38 cellular contexts compared by ENCODE assay signal in the genomic region with DNA sequence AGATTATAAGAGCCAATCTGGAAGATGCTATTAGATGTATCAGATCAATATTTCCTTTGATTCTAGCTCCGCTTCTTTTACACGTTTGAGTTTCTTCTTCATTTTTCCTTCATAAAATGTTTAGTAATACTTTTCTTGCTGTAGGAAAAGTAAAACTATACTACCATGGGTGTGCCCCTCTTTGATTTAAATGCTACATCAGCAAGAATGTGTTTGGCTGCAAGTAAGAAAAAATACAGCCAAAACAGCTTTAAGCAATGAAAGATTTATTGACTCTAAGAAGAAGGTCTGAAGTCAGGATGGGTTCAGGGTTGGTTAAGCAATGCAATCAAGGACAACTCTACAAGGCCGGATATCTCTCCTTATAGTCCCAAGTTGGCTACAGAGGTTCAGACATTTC.
"Had no signal": no experiment of that assay in that cellular context is flagged by ENCODE, and none has a peak within 500 bp of the region (broad histone marks: within the 10 kb centered on the region; RNA-seq: fewer than 3 reads in every experiment).

No MANE protein-coding gene starts in this region.

- H3K4me3 Mint-ChIP-seq: activated B cell treated with CpG ODN at 0.5 μM for 24 hours; activated CD4-positive, alpha-beta memory T cell treated with anti-CD3 and anti-CD28 coated beads for 36 hours; activated CD4-positive, alpha-beta T cell treated with anti-CD3 and anti-CD28 coated beads, Interleukin-2, amount 10 ng/mL, durations not matched to agents 24 days and 14 days; activated CD8-positive, alpha-beta T cell treated with anti-CD3 and anti-CD28 coated beads for 36 hours; activated naive CD4-positive, alpha-beta T cell treated with anti-CD3 and anti-CD28 coated beads, Interleukin-2, amount 10 ng/mL, durations not matched to agents 7 days and 5 days; activated naive CD4-positive, alpha-beta T cell treated with anti-CD3 and anti-CD28 coated beads, Interleukin-2, amount 50 U/mL, for 24 hours; activated naive CD8-positive, alpha-beta T cell; activated naive CD8-positive, alpha-beta T cell treated with anti-CD3 and anti-CD28 coated beads, Interleukin-2, amount 10 ng/mL, durations not matched to agents 7 days and 5 days; activated naive CD8-positive, alpha-beta T cell treated with anti-CD3 and anti-CD28 coated beads, Interleukin-2, amount 50 U/mL, for 24 hours; activated T-cell treated with anti-CD3 and anti-CD28 coated beads, Interleukin-2, amount 50 U/mL, for 4 hours; activated T-cell treated with anti-CD3 and anti-CD28 coated beads, Interleukin-2, amount 50 U/mL, for 72 hours; activated T-helper 1 cell treated with anti-CD3 and anti-CD28 coated beads, Interleukin-12 subunit alpha, Interleukin-12 subunit beta, Interleukin-2, Interleukin-4 antibody, amounts not matched to agents 30 ng/mL and 10 ng/mL and 1 ng/mL, durations not matched to agents 14 hours and 24 hours and 36 hours; activated T-helper 17 cell treated with anti-CD3 and anti-CD28 coated beads, Interleukin-2, amount 50 U/mL, for 72 hours; brain; central memory CD8-positive, alpha-beta T cell; T-helper 1 cell treated with Interleukin-12 subunit alpha and Interleukin-12 subunit beta and Interleukin-4 antibody, amounts not matched to agents 30 μg/mL and 1 μg/mL, for 36 hours; T-helper 2 cell treated with Interferon-gamma antibody and Interleukin-4, amounts not matched to agents 5 μg/mL and 100 μg/mL, for 36 hours had no signal

- H3K4me3 ChIP-seq: ascending aorta, cardiac muscle cell had no signal

- H3K36me3 ChIP-seq: ascending aorta, cardiac muscle cell had no signal

- H3K27ac Mint-ChIP-seq: activated B cell treated with CpG ODN at 0.5 μM for 24 hours; activated CD4-positive, alpha-beta memory T cell treated with anti-CD3 and anti-CD28 coated beads for 36 hours; activated CD4-positive, alpha-beta T cell treated with anti-CD3 and anti-CD28 coated beads, Interleukin-2, amount 10 ng/mL, durations not matched to agents 24 days and 14 days; activated CD8-positive, alpha-beta T cell treated with anti-CD3 and anti-CD28 coated beads for 36 hours; activated naive CD4-positive, alpha-beta T cell treated with anti-CD3 and anti-CD28 coated beads, Interleukin-2, amount 10 ng/mL, durations not matched to agents 7 days and 5 days; activated naive CD4-positive, alpha-beta T cell treated with anti-CD3 and anti-CD28 coated beads, Interleukin-2, amount 50 U/mL, for 24 hours; activated naive CD8-positive, alpha-beta T cell; activated naive CD8-positive, alpha-beta T cell treated with anti-CD3 and anti-CD28 coated beads, Interleukin-2, amount 10 ng/mL, durations not matched to agents 7 days and 5 days; activated naive CD8-positive, alpha-beta T cell treated with anti-CD3 and anti-CD28 coated beads, Interleukin-2, amount 50 U/mL, for 24 hours; activated T-cell treated with anti-CD3 and anti-CD28 coated beads, Interleukin-2, amount 50 U/mL, for 72 hours; activated T-helper 1 cell treated with anti-CD3 and anti-CD28 coated beads, Interleukin-12 subunit alpha, Interleukin-12 subunit beta, Interleukin-2, Interleukin-4 antibody, amounts not matched to agents 30 ng/mL and 10 ng/mL and 1 ng/mL, durations not matched to agents 14 hours and 24 hours and 36 hours; activated T-helper 17 cell treated with anti-CD3 and anti-CD28 coated beads, Interleukin-2, amount 50 U/mL, for 72 hours; brain; T-helper 1 cell treated with Interleukin-12 subunit alpha and Interleukin-12 subunit beta and Interleukin-4 antibody, amounts not matched to agents 30 μg/mL and 1 μg/mL, for 36 hours; T-helper 2 cell treated with Interferon-gamma antibody and Interleukin-4, amounts not matched to agents 5 μg/mL and 100 μg/mL, for 36 hours had no signal

- H3K27me3 Mint-ChIP-seq: activated CD4-positive, alpha-beta T cell treated with anti-CD3 and anti-CD28 coated beads, Interleukin-2, amount 10 ng/mL, durations not matched to agents 24 days and 14 days; activated naive CD4-positive, alpha-beta T cell treated with anti-CD3 and anti-CD28 coated beads, Interleukin-2, amount 10 ng/mL, durations not matched to agents 7 days and 5 days; activated naive CD8-positive, alpha-beta T cell treated with anti-CD3 and anti-CD28 coated beads, Interleukin-2, amount 10 ng/mL, durations not matched to agents 7 days and 5 days; brain had no signal

- H3K9me3 Mint-ChIP-seq: activated CD4-positive, alpha-beta memory T cell treated with anti-CD3 and anti-CD28 coated beads for 36 hours; activated CD4-positive, alpha-beta T cell treated with anti-CD3 and anti-CD28 coated beads, Interleukin-2, amount 10 ng/mL, durations not matched to agents 24 days and 14 days; activated CD8-positive, alpha-beta T cell treated with anti-CD3 and anti-CD28 coated beads for 36 hours; activated naive CD4-positive, alpha-beta T cell treated with anti-CD3 and anti-CD28 coated beads, Interleukin-2, amount 10 ng/mL, durations not matched to agents 7 days and 5 days; activated naive CD4-positive, alpha-beta T cell treated with anti-CD3 and anti-CD28 coated beads, Interleukin-2, amount 50 U/mL, for 24 hours; activated naive CD8-positive, alpha-beta T cell treated with anti-CD3 and anti-CD28 coated beads, Interleukin-2, amount 10 ng/mL, durations not matched to agents 7 days and 5 days; activated naive CD8-positive, alpha-beta T cell treated with anti-CD3 and anti-CD28 coated beads, Interleukin-2, amount 50 U/mL, for 24 hours; activated T-cell treated with anti-CD3 and anti-CD28 coated beads, Interleukin-2, amount 50 U/mL, for 4 hours; activated T-helper 1 cell treated with anti-CD3 and anti-CD28 coated beads, Interleukin-12 subunit alpha, Interleukin-12 subunit beta, Interleukin-2, Interleukin-4 antibody, amounts not matched to agents 30 ng/mL and 10 ng/mL and 1 ng/mL, durations not matched to agents 14 hours and 24 hours and 36 hours; activated T-helper 17 cell treated with anti-CD3 and anti-CD28 coated beads, Interleukin-2, amount 50 U/mL, for 72 hours; central memory CD8-positive, alpha-beta T cell; T-helper 1 cell treated with Interleukin-12 subunit alpha and Interleukin-12 subunit beta and Interleukin-4 antibody, amounts not matched to agents 30 μg/mL and 1 μg/mL, for 36 hours; T-helper 2 cell treated with Interferon-gamma antibody and Interleukin-4, amounts not matched to agents 5 μg/mL and 100 μg/mL, for 36 hours had no signal

- H3K9me3 ChIP-seq: ascending aorta had no signal

- H3K36me3 Mint-ChIP-seq: activated CD4-positive, alpha-beta memory T cell treated with anti-CD3 and anti-CD28 coated beads for 36 hours; activated naive CD4-positive, alpha-beta T cell treated with anti-CD3 and anti-CD28 coated beads, Interleukin-2, amount 10 ng/mL, durations not matched to agents 7 days and 5 days; activated naive CD4-positive, alpha-beta T cell treated with anti-CD3 and anti-CD28 coated beads, Interleukin-2, amount 50 U/mL, for 24 hours; activated naive CD8-positive, alpha-beta T cell; activated naive CD8-positive, alpha-beta T cell treated with anti-CD3 and anti-CD28 coated beads, Interleukin-2, amount 10 ng/mL, durations not matched to agents 7 days and 5 days; brain had no signal

- H3K4me1 Mint-ChIP-seq: activated B cell treated with CpG ODN at 0.5 μM for 24 hours; activated CD4-positive, alpha-beta T cell treated with anti-CD3 and anti-CD28 coated beads, Interleukin-2, amount 10 ng/mL, durations not matched to agents 24 days and 14 days; activated naive CD4-positive, alpha-beta T cell treated with anti-CD3 and anti-CD28 coated beads, Interleukin-2, amount 10 ng/mL, durations not matched to agents 7 days and 5 days; activated naive CD4-positive, alpha-beta T cell treated with anti-CD3 and anti-CD28 coated beads, Interleukin-2, amount 50 U/mL, for 24 hours; activated naive CD8-positive, alpha-beta T cell treated with anti-CD3 and anti-CD28 coated beads, Interleukin-2, amount 10 ng/mL, durations not matched to agents 7 days and 5 days; activated naive CD8-positive, alpha-beta T cell treated with anti-CD3 and anti-CD28 coated beads, Interleukin-2, amount 50 U/mL, for 24 hours; activated T-helper 17 cell treated with anti-CD3 and anti-CD28 coated beads, Interleukin-2, amount 50 U/mL, for 72 hours; brain; central memory CD8-positive, alpha-beta T cell had no signal

- FAIRE-seq: bronchial epithelial cell, TTC549 had no signal

- H3K27me3 ChIP-seq: ascending aorta, cardiac muscle cell had no signal

- ATAC-seq: activated CD8-positive, alpha-beta T cell treated with anti-CD3 and anti-CD28 coated beads for 36 hours; activated naive CD8-positive, alpha-beta T cell treated with anti-CD3 and anti-CD28 coated beads, Interleukin-2, amount 50 U/mL, for 24 hours; activated T-cell treated with anti-CD3 and anti-CD28 coated beads, Interleukin-2, amount 50 U/mL, for 4 hours; activated T-cell treated with anti-CD3 and anti-CD28 coated beads, Interleukin-2, amount 50 U/mL, for 72 hours; activated T-helper 17 cell treated with anti-CD3 and anti-CD28 coated beads, Interleukin-2, amount 50 U/mL, for 72 hours had no signal

- H3K4me1 ChIP-seq: ascending aorta had no signal

- H3K27ac ChIP-seq: ascending aorta, cardiac muscle cell, VCaP had no signal

- DNase-seq: activated B cell treated with CpG ODN at 0.5 μM for 24 hours; activated CD4-positive, alpha-beta memory T cell treated with anti-CD3 and anti-CD28 coated beads for 36 hours; activated CD4-positive, alpha-beta T cell treated with anti-CD3 and anti-CD28 coated beads for 4 hours; activated CD4-positive, alpha-beta T cell treated with anti-CD3 and anti-CD28 coated beads, Interleukin-2, amount 10 ng/mL, durations not matched to agents 24 days and 14 days; activated CD4-positive, alpha-beta T cell treated with anti-CD3 and anti-CD28 coated beads, Interleukin-2, amount 50 U/mL, for 1 hour; activated CD4-positive, alpha-beta T cell treated with anti-CD3 and anti-CD28 coated beads, Interleukin-2, amount 50 U/mL, for 4 hours; activated CD4-positive, CD25-positive, alpha-beta regulatory T cell treated with anti-CD3 and anti-CD28 coated beads, Interleukin-2, amount 50 U/mL, for 72 hours; activated CD8-positive, alpha-beta memory T cell treated with anti-CD3 and anti-CD28 coated beads, Interleukin-2, amount 50 U/mL, for 4 hours; activated CD8-positive, alpha-beta T cell treated with anti-CD3 and anti-CD28 coated beads for 36 hours; activated gamma-delta T cell; activated naive CD4-positive, alpha-beta T cell treated with anti-CD3 and anti-CD28 coated beads, Interleukin-2, amount 10 ng/mL, durations not matched to agents 7 days and 5 days; activated naive CD4-positive, alpha-beta T cell treated with Interleukin-2 at 50 U/mL for 16 hours; activated naive CD8-positive, alpha-beta T cell treated with anti-CD3 and anti-CD28 coated beads, Interleukin-2, amount 10 ng/mL, durations not matched to agents 7 days and 5 days; activated naive CD8-positive, alpha-beta T cell treated with anti-CD3 and anti-CD28 coated beads, Interleukin-2, amount 50 U/mL, for 24 hours; activated T-cell treated with anti-CD3 and anti-CD28 coated beads for 4 hours; activated T-cell treated with anti-CD3 and anti-CD28 coated beads, Interleukin-2, amount 50 U/mL, for 1 hour; activated T-cell treated with anti-CD3 and anti-CD28 coated beads, Interleukin-2, amount 50 U/mL, for 4 hours; activated T-cell treated with anti-CD3 and anti-CD28 coated beads, Interleukin-2, amount 50 U/mL, for 72 hours; amygdala; anterior cingulate cortex; caudate nucleus; cerebellar nuclear complex; T-helper 1 cell; T-helper 2 cell; T-helper 9 cell had no signal
